8 cellular contexts compared by ENCODE assay signal in genomic region chr15:68843425-68844311, GRCh38. TPM values are rescaled to one million over a fixed set of nuclear protein-coding genes. Genes with fewer than 3 reads are reported as not detected.
DNase-seq lines count a peak whose midpoint lies in the region; ATAC-seq and TF ChIP-seq lines count a peak whose summit lies in the region.

No MANE protein-coding gene starts in this region.

- H3K36me3 ChIP-seq in neural progenitor cell = no peaks in the 10 kb centered on the region

- H3K9me3 ChIP-seq in neural progenitor cell (ENCODE audit: low read depth) = no peaks in the 10 kb centered on the region

- CTCF ChIA-PET in activated CD4-positive, alpha-beta T cell treated with anti-CD3 and anti-CD28 coated beads for 36 hours (lab: Charles Lee) = interaction anchor here (0.6 to 1.1 kb wide), 3 partner anchors 32 to 732 kb away, joined by 3 read pairs; no protein-coding TSS in a partner anchor

- H3K27me3 Mint-ChIP-seq in activated CD4-positive, alpha-beta T cell treated with anti-CD3 and anti-CD28 coated beads for 36 hours = peaks cover 43% of the 10 kb centered on the region
- peaks cover 15% of the 10 kb centered on the region for H3K27me3 Mint-ChIP-seq in neural progenitor cell (ENCODE audit: insufficient read depth, low read depth)

- H3K9me3 Mint-ChIP-seq in activated CD4-positive, alpha-beta T cell treated with anti-CD3 and anti-CD28 coated beads for 36 hours (ENCODE audit: low read depth) = no peaks in the 10 kb centered on the region
- no peaks in the 10 kb centered on the region for H3K9me3 Mint-ChIP-seq in neural progenitor cell

- H3K79me2 ChIP-seq in neural progenitor cell (ENCODE audit: low read depth) = no peaks in the 10 kb centered on the region

- H3K27ac ChIP-seq in neural progenitor cell = no peak overlapping the region

- H3F3A ChIP-seq in neural progenitor cell (ENCODE audit: low read depth) = no peaks in the 10 kb centered on the region

- peak; percentile 74 for ATAC-seq in activated CD4-positive, alpha-beta T cell treated with anti-CD3 and anti-CD28 coated beads for 36 hours
- ATAC-seq in HG02571 (IDR thresholded peaks at IDR 0.05; ENCODE audit: unreplicated experiment) = no peak
- no peak for ATAC-seq in GM18867 (IDR thresholded peaks at IDR 0.05; ENCODE audit: unreplicated experiment)
- ATAC-seq in HG02885 (IDR thresholded peaks at IDR 0.05; ENCODE audit: poor library complexity, unreplicated experiment) = no peak

- TF ChIP-seq CTCF in epithelial cell of proximal tubule (conservative IDR thresholded peaks at IDR 0.05; ENCODE audit: low read depth, low read length) (no peak), neural progenitor cell (IDR thresholded peaks at IDR 0.05) (no peak)

- H3K9ac ChIP-seq in neural progenitor cell = no peak overlapping the region

- peak overlapping the region; percentile 27 for H2AFZ ChIP-seq in neural progenitor cell (replicated peaks)

- H3K4me3 ChIP-seq in epithelial cell of proximal tubule (ENCODE audit: low read depth, low read length) (peak overlapping the region; percentile 41), neural progenitor cell (peak overlapping the region; percentile 47)

- H3K4me3 Mint-ChIP-seq in activated CD4-positive, alpha-beta T cell treated with anti-CD3 and anti-CD28 coated beads for 36 hours = peak overlapping the region; percentile 57
- peak overlapping the region; percentile 79 for H3K4me3 Mint-ChIP-seq in neural progenitor cell

- POLR2A ChIA-PET in activated CD4-positive, alpha-beta T cell treated with anti-CD3 and anti-CD28 coated beads for 36 hours (lab: Charles Lee) = no interaction called here

- no peaks in the 10 kb centered on the region for H4K20me1 ChIP-seq in neural progenitor cell (ENCODE audit: low read depth)

- peak overlapping the region; percentile 83 for H3K4me2 ChIP-seq in neural progenitor cell

- peaks cover 61% of the 10 kb centered on the region for H3K27me3 ChIP-seq in neural progenitor cell

- peaks cover 9% of the 10 kb centered on the region for H3K4me1 Mint-ChIP-seq in activated CD4-positive, alpha-beta T cell treated with anti-CD3 and anti-CD28 coated beads for 36 hours
- peaks cover 2% of the 10 kb centered on the region for H3K4me1 Mint-ChIP-seq in neural progenitor cell

- H3K27ac Mint-ChIP-seq in activated CD4-positive, alpha-beta T cell treated with anti-CD3 and anti-CD28 coated beads for 36 hours = no peak overlapping the region
- H3K27ac Mint-ChIP-seq in neural progenitor cell = no peak overlapping the region

- H3K4me1 ChIP-seq in neural progenitor cell = no peaks in the 10 kb centered on the region

- H3K36me3 Mint-ChIP-seq in activated CD4-positive, alpha-beta T cell treated with anti-CD3 and anti-CD28 coated beads for 36 hours (ENCODE audit: low read depth) = no peaks in the 10 kb centered on the region
- H3K36me3 Mint-ChIP-seq in neural progenitor cell = no peaks in the 10 kb centered on the region

- DNase-seq in NCI-H510A treated with DMSO at 0.1 percent for 48 hours (lab: John Stamatoyannopoulos, UW) (peak; percentile 4), NCI-H510A (lab: John Stamatoyannopoulos, UW) (no peak), epithelial cell of proximal tubule (ENCODE audit: low read depth) (no peak), neural progenitor cell (ENCODE audit: low spot score) (peak; percentile 80)
- DNase-seq in activated CD4-positive, alpha-beta T cell treated with anti-CD3 and anti-CD28 coated beads for 36 hours = peak; percentile 59

- intact Hi-C loops in activated CD4-positive, alpha-beta T cell treated with anti-CD3 and anti-CD28 coated beads for 36 hours (cut with DNase I, micrococcal nuclease) = no loop called here

RNA-seq across cellular contexts. Expression of gene ANP32A, which starts 23.0 kb away (rescaled TPM):
- 100 to 1,000 TPM; 252 to 439 TPM for total RNA-seq in activated CD4-positive, alpha-beta T cell treated with anti-CD3 and anti-CD28 coated beads for 36 hours
- total RNA-seq in epithelial cell of proximal tubule = 65.8 and 99.5 TPM in 2 replicates
- 250 and 333 TPM in 2 replicates for total RNA-seq in neural progenitor cell (ENCODE audit: low replicate concordance)

Comparison
In these comparisons a context has a peak if more than half of its experiments do, and no peak if none do; other contexts are left out.
1. DNase-seq: peak in NCI-H510A treated with DMSO at 0.1 percent for 48 hours (single experiment), activated CD4-positive, alpha-beta T cell treated with anti-CD3 and anti-CD28 coated beads for 36 hours (single experiment) and neural progenitor cell (single experiment); none in NCI-H510A (single experiment) and epithelial cell of proximal tubule (single experiment).